ENCODE assay signal across 1 cellular context in the genomic region with DNA sequence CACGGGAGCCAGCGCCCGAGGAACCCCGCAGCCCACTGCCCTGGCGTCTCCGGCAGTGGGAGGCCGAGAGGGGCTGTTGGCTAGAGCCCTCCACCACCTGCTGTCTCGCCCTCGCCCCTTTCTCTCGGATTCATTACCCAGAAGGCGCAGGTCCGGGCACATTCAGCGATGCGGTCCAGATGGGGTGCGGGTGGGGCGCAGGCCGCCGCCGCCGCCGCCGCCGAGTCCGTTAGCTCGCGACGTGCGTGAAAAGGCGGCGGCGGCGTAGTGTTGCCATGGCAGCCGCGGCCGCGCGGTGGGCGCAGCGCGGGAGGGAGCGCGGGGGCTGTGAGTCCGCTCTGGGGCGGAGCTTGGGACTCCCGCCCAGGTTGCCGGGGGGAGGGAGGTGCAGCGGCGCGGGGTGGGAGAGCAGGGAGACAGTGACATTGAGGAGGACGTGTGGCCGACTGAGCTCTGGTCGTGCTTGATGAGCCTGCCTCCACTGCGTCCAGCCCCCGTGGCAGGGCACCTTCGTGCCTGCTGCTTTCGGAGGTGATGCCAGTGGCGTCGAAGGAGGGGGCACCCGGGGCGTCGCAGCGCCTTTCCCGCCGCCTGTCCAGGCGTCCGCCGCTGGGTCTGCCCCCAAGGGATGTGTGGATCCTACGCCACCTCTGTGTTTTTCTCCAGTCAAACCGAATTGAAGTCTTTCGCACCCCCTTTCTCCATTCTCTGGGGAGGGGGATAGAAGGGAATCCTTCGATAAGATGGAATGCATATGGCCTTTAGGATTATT.
A peak's percentile ranks its signal among the peaks of the same experiment; 100 is the strongest.
TF ChIP-seq lines count a peak whose summit lies in the region.

A gene (minus strand): TSS at position 358 of the 772 bp plus-strand sequence. CDS start 23,774 bp downstream, outside the sequence.

TF ChIP-seq in HEK293, 187 proteins besides CTCF, POLR2A, EP300 and RAD21 (continued from another document):
- TF ChIP-seq FEZF1 (tag by site-specific recombination; IDR thresholded peaks at IDR 0.05), result peak; percentile 28; the same call in 1 of the 2 replicates
- TF ChIP-seq ZNF596 (tag by site-specific recombination; IDR thresholded peaks at IDR 0.05), result no peak
- TF ChIP-seq, protein P1, sequence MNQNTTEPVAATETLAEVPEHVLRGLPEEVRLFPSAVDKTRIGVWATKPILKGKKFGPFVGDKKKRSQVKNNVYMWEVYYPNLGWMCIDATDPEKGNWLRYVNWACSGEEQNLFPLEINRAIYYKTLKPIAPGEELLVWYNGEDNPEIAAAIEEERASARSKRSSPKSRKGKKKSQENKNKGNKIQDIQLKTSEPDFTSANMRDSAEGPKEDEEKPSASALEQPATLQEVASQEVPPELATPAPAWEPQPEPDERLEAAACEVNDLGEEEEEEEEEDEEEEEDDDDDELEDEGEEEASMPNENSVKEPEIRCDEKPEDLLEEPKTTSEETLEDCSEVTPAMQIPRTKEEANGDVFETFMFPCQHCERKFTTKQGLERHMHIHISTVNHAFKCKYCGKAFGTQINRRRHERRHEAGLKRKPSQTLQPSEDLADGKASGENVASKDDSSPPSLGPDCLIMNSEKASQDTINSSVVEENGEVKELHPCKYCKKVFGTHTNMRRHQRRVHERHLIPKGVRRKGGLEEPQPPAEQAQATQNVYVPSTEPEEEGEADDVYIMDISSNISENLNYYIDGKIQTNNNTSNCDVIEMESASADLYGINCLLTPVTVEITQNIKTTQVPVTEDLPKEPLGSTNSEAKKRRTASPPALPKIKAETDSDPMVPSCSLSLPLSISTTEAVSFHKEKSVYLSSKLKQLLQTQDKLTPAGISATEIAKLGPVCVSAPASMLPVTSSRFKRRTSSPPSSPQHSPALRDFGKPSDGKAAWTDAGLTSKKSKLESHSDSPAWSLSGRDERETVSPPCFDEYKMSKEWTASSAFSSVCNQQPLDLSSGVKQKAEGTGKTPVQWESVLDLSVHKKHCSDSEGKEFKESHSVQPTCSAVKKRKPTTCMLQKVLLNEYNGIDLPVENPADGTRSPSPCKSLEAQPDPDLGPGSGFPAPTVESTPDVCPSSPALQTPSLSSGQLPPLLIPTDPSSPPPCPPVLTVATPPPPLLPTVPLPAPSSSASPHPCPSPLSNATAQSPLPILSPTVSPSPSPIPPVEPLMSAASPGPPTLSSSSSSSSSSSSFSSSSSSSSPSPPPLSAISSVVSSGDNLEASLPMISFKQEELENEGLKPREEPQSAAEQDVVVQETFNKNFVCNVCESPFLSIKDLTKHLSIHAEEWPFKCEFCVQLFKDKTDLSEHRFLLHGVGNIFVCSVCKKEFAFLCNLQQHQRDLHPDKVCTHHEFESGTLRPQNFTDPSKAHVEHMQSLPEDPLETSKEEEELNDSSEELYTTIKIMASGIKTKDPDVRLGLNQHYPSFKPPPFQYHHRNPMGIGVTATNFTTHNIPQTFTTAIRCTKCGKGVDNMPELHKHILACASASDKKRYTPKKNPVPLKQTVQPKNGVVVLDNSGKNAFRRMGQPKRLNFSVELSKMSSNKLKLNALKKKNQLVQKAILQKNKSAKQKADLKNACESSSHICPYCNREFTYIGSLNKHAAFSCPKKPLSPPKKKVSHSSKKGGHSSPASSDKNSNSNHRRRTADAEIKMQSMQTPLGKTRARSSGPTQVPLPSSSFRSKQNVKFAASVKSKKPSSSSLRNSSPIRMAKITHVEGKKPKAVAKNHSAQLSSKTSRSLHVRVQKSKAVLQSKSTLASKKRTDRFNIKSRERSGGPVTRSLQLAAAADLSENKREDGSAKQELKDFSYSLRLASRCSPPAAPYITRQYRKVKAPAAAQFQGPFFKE (tag by site-specific recombination; IDR thresholded peaks at IDR 0.05; ENCODE audit: borderline replicate concordance), result no peak
- TF ChIP-seq ZEB2 (tag by site-specific recombination; IDR thresholded peaks at IDR 0.05), result 0 out of 2 replicates have a peak, but pooled peaks have one; percentile 50
- TF ChIP-seq KLF16 (tag by site-specific recombination; IDR thresholded peaks at IDR 0.05), result peak; percentile 10; the same call in 1 of the 2 replicates
- TF ChIP-seq ZNF202 (tag by site-specific recombination; IDR thresholded peaks at IDR 0.05; ENCODE audit: borderline replicate concordance), result no peak
- TF ChIP-seq, protein P2, sequence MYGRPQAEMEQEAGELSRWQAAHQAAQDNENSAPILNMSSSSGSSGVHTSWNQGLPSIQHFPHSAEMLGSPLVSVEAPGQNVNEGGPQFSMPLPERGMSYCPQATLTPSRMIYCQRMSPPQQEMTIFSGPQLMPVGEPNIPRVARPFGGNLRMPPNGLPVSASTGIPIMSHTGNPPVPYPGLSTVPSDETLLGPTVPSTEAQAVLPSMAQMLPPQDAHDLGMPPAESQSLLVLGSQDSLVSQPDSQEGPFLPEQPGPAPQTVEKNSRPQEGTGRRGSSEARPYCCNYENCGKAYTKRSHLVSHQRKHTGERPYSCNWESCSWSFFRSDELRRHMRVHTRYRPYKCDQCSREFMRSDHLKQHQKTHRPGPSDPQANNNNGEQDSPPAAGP (tag by site-specific recombination; IDR thresholded peaks at IDR 0.05), result 0 out of 2 replicates have a peak, but pooled peaks have one; percentile 28
- no peak for TF ChIP-seq ZFP3 (tag by site-specific recombination; IDR thresholded peaks at IDR 0.05; ENCODE audit: low read depth)
- TF ChIP-seq, protein P3, sequence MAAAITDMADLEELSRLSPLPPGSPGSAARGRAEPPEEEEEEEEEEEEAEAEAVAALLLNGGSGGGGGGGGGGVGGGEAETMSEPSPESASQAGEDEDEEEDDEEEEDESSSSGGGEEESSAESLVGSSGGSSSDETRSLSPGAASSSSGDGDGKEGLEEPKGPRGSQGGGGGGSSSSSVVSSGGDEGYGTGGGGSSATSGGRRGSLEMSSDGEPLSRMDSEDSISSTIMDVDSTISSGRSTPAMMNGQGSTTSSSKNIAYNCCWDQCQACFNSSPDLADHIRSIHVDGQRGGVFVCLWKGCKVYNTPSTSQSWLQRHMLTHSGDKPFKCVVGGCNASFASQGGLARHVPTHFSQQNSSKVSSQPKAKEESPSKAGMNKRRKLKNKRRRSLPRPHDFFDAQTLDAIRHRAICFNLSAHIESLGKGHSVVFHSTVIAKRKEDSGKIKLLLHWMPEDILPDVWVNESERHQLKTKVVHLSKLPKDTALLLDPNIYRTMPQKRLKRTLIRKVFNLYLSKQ (tag by site-specific recombination; IDR thresholded peaks at IDR 0.05; ENCODE audit: borderline replicate concordance), result no peak
- TF ChIP-seq ZNF2 (tag by site-specific recombination; IDR thresholded peaks at IDR 0.05), result no peak; the same call in 1 of the 2 replicates
- TF ChIP-seq ZNF341 (tag by site-specific recombination; IDR thresholded peaks at IDR 0.05; ENCODE audit: low read depth), result peak; percentile 82
- no peak for TF ChIP-seq ZNF248 (tag by site-specific recombination; IDR thresholded peaks at IDR 0.05)
- TF ChIP-seq, protein P4, sequence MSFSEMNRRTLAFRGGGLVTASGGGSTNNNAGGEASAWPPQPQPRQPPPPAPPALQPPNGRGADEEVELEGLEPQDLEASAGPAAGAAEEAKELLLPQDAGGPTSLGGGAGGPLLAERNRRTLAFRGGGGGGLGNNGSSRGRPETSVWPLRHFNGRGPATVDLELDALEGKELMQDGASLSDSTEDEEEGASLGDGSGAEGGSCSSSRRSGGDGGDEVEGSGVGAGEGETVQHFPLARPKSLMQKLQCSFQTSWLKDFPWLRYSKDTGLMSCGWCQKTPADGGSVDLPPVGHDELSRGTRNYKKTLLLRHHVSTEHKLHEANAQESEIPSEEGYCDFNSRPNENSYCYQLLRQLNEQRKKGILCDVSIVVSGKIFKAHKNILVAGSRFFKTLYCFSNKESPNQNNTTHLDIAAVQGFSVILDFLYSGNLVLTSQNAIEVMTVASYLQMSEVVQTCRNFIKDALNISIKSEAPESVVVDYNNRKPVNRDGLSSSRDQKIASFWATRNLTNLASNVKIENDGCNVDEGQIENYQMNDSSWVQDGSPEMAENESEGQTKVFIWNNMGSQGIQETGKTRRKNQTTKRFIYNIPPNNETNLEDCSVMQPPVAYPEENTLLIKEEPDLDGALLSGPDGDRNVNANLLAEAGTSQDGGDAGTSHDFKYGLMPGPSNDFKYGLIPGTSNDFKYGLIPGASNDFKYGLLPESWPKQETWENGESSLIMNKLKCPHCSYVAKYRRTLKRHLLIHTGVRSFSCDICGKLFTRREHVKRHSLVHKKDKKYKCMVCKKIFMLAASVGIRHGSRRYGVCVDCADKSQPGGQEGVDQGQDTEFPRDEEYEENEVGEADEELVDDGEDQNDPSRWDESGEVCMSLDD (tag by site-specific recombination; IDR thresholded peaks at IDR 0.05), result peak; percentile 89
- 0 out of 2 replicates have a peak, but pooled peaks have one; percentile 15 for TF ChIP-seq ZSCAN23 (tag by site-specific recombination; IDR thresholded peaks at IDR 0.05)
- TF ChIP-seq, protein P5, sequence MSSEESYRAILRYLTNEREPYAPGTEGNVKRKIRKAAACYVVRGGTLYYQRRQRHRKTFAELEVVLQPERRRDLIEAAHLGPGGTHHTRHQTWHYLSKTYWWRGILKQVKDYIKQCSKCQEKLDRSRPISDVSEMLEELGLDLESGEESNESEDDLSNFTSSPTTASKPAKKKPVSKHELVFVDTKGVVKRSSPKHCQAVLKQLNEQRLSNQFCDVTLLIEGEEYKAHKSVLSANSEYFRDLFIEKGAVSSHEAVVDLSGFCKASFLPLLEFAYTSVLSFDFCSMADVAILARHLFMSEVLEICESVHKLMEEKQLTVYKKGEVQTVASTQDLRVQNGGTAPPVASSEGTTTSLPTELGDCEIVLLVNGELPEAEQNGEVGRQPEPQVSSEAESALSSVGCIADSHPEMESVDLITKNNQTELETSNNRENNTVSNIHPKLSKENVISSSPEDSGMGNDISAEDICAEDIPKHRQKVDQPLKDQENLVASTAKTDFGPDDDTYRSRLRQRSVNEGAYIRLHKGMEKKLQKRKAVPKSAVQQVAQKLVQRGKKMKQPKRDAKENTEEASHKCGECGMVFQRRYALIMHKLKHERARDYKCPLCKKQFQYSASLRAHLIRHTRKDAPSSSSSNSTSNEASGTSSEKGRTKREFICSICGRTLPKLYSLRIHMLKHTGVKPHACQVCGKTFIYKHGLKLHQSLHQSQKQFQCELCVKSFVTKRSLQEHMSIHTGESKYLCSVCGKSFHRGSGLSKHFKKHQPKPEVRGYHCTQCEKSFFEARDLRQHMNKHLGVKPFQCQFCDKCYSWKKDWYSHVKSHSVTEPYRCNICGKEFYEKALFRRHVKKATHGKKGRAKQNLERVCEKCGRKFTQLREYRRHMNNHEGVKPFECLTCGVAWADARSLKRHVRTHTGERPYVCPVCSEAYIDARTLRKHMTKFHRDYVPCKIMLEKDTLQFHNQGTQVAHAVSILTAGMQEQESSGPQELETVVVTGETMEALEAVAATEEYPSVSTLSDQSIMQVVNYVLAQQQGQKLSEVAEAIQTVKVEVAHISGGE (tag by site-specific recombination; conservative IDR thresholded peaks at IDR 0.05; ENCODE audit: low read depth), result no peak
- no peak for TF ChIP-seq ZNF670 (tag by site-specific recombination; IDR thresholded peaks at IDR 0.05; ENCODE audit: low read depth)
- no peak for TF ChIP-seq ZNF10 (tag by site-specific recombination; IDR thresholded peaks at IDR 0.05)
- TF ChIP-seq ZNF48 (tag by site-specific recombination; IDR thresholded peaks at IDR 0.05), result no peak
- TF ChIP-seq, protein P6, sequence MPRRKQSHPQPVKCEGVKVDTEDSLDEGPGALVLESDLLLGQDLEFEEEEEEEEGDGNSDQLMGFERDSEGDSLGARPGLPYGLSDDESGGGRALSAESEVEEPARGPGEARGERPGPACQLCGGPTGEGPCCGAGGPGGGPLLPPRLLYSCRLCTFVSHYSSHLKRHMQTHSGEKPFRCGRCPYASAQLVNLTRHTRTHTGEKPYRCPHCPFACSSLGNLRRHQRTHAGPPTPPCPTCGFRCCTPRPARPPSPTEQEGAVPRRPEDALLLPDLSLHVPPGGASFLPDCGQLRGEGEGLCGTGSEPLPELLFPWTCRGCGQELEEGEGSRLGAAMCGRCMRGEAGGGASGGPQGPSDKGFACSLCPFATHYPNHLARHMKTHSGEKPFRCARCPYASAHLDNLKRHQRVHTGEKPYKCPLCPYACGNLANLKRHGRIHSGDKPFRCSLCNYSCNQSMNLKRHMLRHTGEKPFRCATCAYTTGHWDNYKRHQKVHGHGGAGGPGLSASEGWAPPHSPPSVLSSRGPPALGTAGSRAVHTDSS (tag by site-specific recombination; IDR thresholded peaks at IDR 0.05), result no peak
- TF ChIP-seq ZNF146 (tag by site-specific recombination; IDR thresholded peaks at IDR 0.05), result no peak
- no peak for TF ChIP-seq ZNF530 (tag by site-specific recombination; IDR thresholded peaks at IDR 0.05; ENCODE audit: low read depth)
- TF ChIP-seq ZNF626 (tag by site-specific recombination; IDR thresholded peaks at IDR 0.05), result no peak
- peak; percentile 76 for TF ChIP-seq ZIC2 (tag by site-specific recombination; IDR thresholded peaks at IDR 0.05)
- TF ChIP-seq GLI2 (tag by site-specific recombination; IDR thresholded peaks at IDR 0.05; ENCODE audit: borderline replicate concordance, low read depth), result no peak
- no peak for TF ChIP-seq ZNF19 (tag by site-specific recombination; IDR thresholded peaks at IDR 0.05; ENCODE audit: low read depth)
- no peak for TF ChIP-seq ZNF121 (tag by site-specific recombination; IDR thresholded peaks at IDR 0.05)
- TF ChIP-seq ZBTB21 (tag by site-specific recombination; IDR thresholded peaks at IDR 0.05), result no peak
- TF ChIP-seq ZNF324 (tag by site-specific recombination; IDR thresholded peaks at IDR 0.05), result no peak
- peak; percentile 43; the same call in 1 of the 2 replicates for TF ChIP-seq KLF1 (tag by site-specific recombination; IDR thresholded peaks at IDR 0.05)
- peak; percentile 39; the same call in 1 of the 2 replicates for TF ChIP-seq KLF9 (tag by site-specific recombination; IDR thresholded peaks at IDR 0.05; ENCODE audit: low read depth)
